Comparison of ENCODE assay signal across 18 cellular contexts in genomic region chr7:45880433-45880860, GRCh38. TPM values are rescaled to one million over a fixed set of nuclear protein-coding genes. Genes with fewer than 3 reads are reported as not detected.
DNase-seq lines count a peak whose midpoint lies in the region; ATAC-seq, FAIRE-seq and TF ChIP-seq lines count a peak whose summit lies in the region.
"Had no signal": no experiment of that assay in that cellular context is flagged by ENCODE, and none has a peak within 500 bp of the region (broad histone marks: within the 10 kb centered on the region; RNA-seq: fewer than 3 reads in every experiment).

No MANE protein-coding gene starts in this region.

- CTCF ChIA-PET in MCF 10A (lab: Yijun Ruan, JAX), result no interaction called here

- POLR2A ChIA-PET in MCF 10A (lab: Yijun Ruan, JAX), result no interaction called here

- H3K27me3 ChIP-seq in breast epithelium (peaks cover 0 to 4% of the 10 kb centered on the region in 2 donors), right lobe of liver (no peaks in the 10 kb centered on the region), gastrocnemius medialis (peaks cover 0 to 5% (median 2%) of the 10 kb centered on the region in 3 donors)
- H3K27me3 ChIP-seq: BLaER1 treated with 17β-estradiol and CSF1 and Interleukin-3, amounts not matched to agents 10 nM and 100 nM had no signal

- no peaks in the 10 kb centered on the region for H3K36me3 ChIP-seq in breast epithelium
- no peaks in the 10 kb centered on the region for H3K36me3 ChIP-seq in right lobe of liver
- no peaks in the 10 kb centered on the region for H3K36me3 ChIP-seq in gastrocnemius medialis
- H3K36me3 ChIP-seq: BLaER1 treated with 17β-estradiol and CSF1 and Interleukin-3, amounts not matched to agents 10 nM and 100 nM had no signal

- DNase-seq in MCF 10A (ENCODE audit: unreplicated experiment), result no peak
- DNase-seq in breast epithelium (ENCODE audit: low spot score in 2 of 2), result no peak
- DNase-seq in right lobe of liver, result peak; percentile 65 to 93 (median 69)
- DNase-seq in urothelium cell line (ENCODE audit: low spot score), result no peak
- DNase-seq in GM20000 (ENCODE audit: low spot score), result no peak
- no peak for DNase-seq in gastrocnemius medialis
- DNase-seq: 8988T; ACHN; Calu3; CD4-positive, CD25-positive, alpha-beta regulatory T cell; DMS 273 treated with DMSO at 0.1 percent for 48 hours; GM23248 had no signal

- peaks cover 41% of the 10 kb centered on the region for H3K4me1 Mint-ChIP-seq in MCF 10A (ENCODE audit: insufficient read depth, unreplicated experiment)
- H3K4me1 Mint-ChIP-seq: CD4-positive, CD25-positive, alpha-beta regulatory T cell had no signal

- FAIRE-seq in urothelium cell line (lab: Jason Lieb, UNC), result peak; percentile 81
- FAIRE-seq: H54 had no signal

- peaks cover 10% of the 10 kb centered on the region for H3K9me3 Mint-ChIP-seq in MCF 10A (ENCODE audit: unreplicated experiment)

- H3K36me3 Mint-ChIP-seq in MCF 10A (ENCODE audit: insufficient read depth, unreplicated experiment), result no peaks in the 10 kb centered on the region
- H3K36me3 Mint-ChIP-seq: CD4-positive, CD25-positive, alpha-beta regulatory T cell had no signal

- TF ChIP-seq POLR2A in breast epithelium (IDR thresholded peaks at IDR 0.05), result no peak
- no peak for TF ChIP-seq POLR2A in right lobe of liver (IDR thresholded peaks at IDR 0.05)
- TF ChIP-seq POLR2A in gastrocnemius medialis (IDR thresholded peaks at IDR 0.05), result no peak

- H3K27me3 Mint-ChIP-seq in MCF 10A (ENCODE audit: insufficient read depth, unreplicated experiment), result no peaks in the 10 kb centered on the region

- in situ Hi-C loops in gastrocnemius medialis (cut with MboI; ENCODE audit: low sequenced_read_pairs in 4 of 4), result no loop called here

- TF ChIP-seq CTCF in MCF 10A (IDR thresholded peaks at IDR 0.05; ENCODE audit: unreplicated experiment) (no peak), breast epithelium (IDR thresholded peaks at IDR 0.05) (no peak), right lobe of liver (IDR thresholded peaks at IDR 0.05) (no peak), GM20000 (IDR thresholded peaks at IDR 0.05; ENCODE audit: extremely low read depth, missing control alignments) (no peak), gastrocnemius medialis (IDR thresholded peaks at IDR 0.05 in 4 of 5, conservative IDR thresholded peaks at IDR 0.05 in 1 of 5) (no peak)

- 20% methylated on average over 1 of the region's 7 CpGs for WGBS in right lobe of liver (ENCODE audit: insufficient coverage, low coverage, low lambda C conversion rate, missing lambda C conversion rate)

- H3K4me3 Mint-ChIP-seq in MCF 10A (ENCODE audit: unreplicated experiment), result no peak overlapping the region
- H3K4me3 Mint-ChIP-seq: CD4-positive, CD25-positive, alpha-beta regulatory T cell had no signal

- BruUV-seq in MCF 10A (replicated peaks; lab: Mats Ljungman, UMichigan), result no TSS peak

- peak; percentile 33 for ATAC-seq in esophagus mucosa
- ATAC-seq in right lobe of liver, result peak; percentile 35 to 60 (median 56)
- no peak for ATAC-seq in gastrocnemius medialis
- ATAC-seq: HCT116 had no signal

- intact Hi-C loops in MCF 10A (cut with micrococcal nuclease), result no loop called here
- intact Hi-C loops in breast epithelium (cut with DNase I; ENCODE audit: low total_unique reads), result no loop called here
- intact Hi-C loops in right lobe of liver (cut with DNase I), result loop anchor here in 1 of 2 donors (10.0 kb wide), 1 partner anchor 176 kb away; no protein-coding TSS in a partner anchor
- intact Hi-C loops in gastrocnemius medialis (cut with DNase I; ENCODE audit: low total_unique reads), result no loop called here

- no peak overlapping the region for H3K27ac ChIP-seq in breast epithelium
- peak overlapping the region; percentile 86 to 98 (median 97) for H3K27ac ChIP-seq in right lobe of liver
- H3K27ac ChIP-seq in gastrocnemius medialis, result no peak overlapping the region
- H3K27ac ChIP-seq: BLaER1 treated with 17β-estradiol and CSF1 and Interleukin-3, amounts not matched to agents 10 nM and 100 nM; GM23248; HL-60 had no signal

- H3K9me3 ChIP-seq in breast epithelium, result peaks cover 12 to 18% of the 10 kb centered on the region in 2 donors
- H3K9me3 ChIP-seq in right lobe of liver, result no peaks in the 10 kb centered on the region
- H3K9me3 ChIP-seq in gastrocnemius medialis, result no peaks in the 10 kb centered on the region

- H3K4me3 ChIP-seq in breast epithelium, result no peak overlapping the region
- no peak overlapping the region for H3K4me3 ChIP-seq in right lobe of liver
- H3K4me3 ChIP-seq in gastrocnemius medialis, result no peak overlapping the region
- H3K4me3 ChIP-seq: BLaER1 treated with 17β-estradiol and CSF1 and Interleukin-3, amounts not matched to agents 10 nM and 100 nM; GM23248 had no signal

- H3K27ac Mint-ChIP-seq in MCF 10A (ENCODE audit: low read depth, unreplicated experiment), result peak overlapping the region; percentile 94

- H3K4me1 ChIP-seq in breast epithelium, result no peaks in the 10 kb centered on the region
- H3K4me1 ChIP-seq in right lobe of liver, result peaks cover 0 to 41% (median 13%) of the 10 kb centered on the region in 4 donors
- H3K4me1 ChIP-seq in gastrocnemius medialis, result no peaks in the 10 kb centered on the region
- H3K4me1 ChIP-seq: BLaER1 treated with 17β-estradiol and CSF1 and Interleukin-3, amounts not matched to agents 10 nM and 100 nM had no signal

RNA-seq across cellular contexts. Expression of gene CCDC201, which starts 7.6 kb away (rescaled TPM):
- total RNA-seq in MCF 10A (2022), result not detected in 2 replicates
- not detected for total RNA-seq in breast epithelium
- total RNA-seq in esophagus mucosa, result not detected
- total RNA-seq in right lobe of liver, result under 1 TPM in 1 of 6 experiments, not detected in 5; 0.07 TPM
- total RNA-seq in gastrocnemius medialis, result not detected
- total RNA-seq: Calu3; CD4-positive, CD25-positive, alpha-beta regulatory T cell; Daoy; GM23248 had no signal

RNA-seq across cellular contexts. Expression of gene IGFBP1, which starts 7.8 kb away (rescaled TPM):
- not detected in 2 replicates for total RNA-seq in MCF 10A (2022)
- 1 to 10 TPM in 1 of 3 donors, under 1 TPM in 1, not detected in 1; 0.98 to 1.3 TPM for total RNA-seq in breast epithelium
- not detected for total RNA-seq in esophagus mucosa
- total RNA-seq in right lobe of liver, result 100 to 1,000 TPM in 5 of 6 experiments, 1 to 10 TPM in 1; 7.7 to 566 (median 283) TPM
- total RNA-seq in gastrocnemius medialis, result 1 to 10 TPM in 1 of 4 donors, under 1 TPM in 1, not detected in 2; 0.49 to 3.6 TPM
- total RNA-seq: CD4-positive, CD25-positive, alpha-beta regulatory T cell had no signal

RNA-seq across cellular contexts. Expression of gene IGFBP3, which starts 40.6 kb away (rescaled TPM):
- total RNA-seq in MCF 10A (2022), result 42.9 and 164 TPM in 2 replicates
- 100 to 1,000 TPM; 159 to 708 (median 163) TPM for total RNA-seq in breast epithelium
- 7.9 TPM for total RNA-seq in esophagus mucosa
- 100 to 1,000 TPM in 5 of 6 experiments, 10 to 100 TPM in 1; 85.9 to 321 (median 183) TPM for total RNA-seq in right lobe of liver
- 100 to 1,000 TPM in 1 of 4 donors, 10 to 100 TPM in 3; 81.4 to 203 (median 90.2) TPM for total RNA-seq in gastrocnemius medialis

Comparison
In these comparisons a context has a peak if more than half of its experiments do, and no peak if none do; other contexts are left out.
1. DNase-seq: peak in right lobe of liver (3 of 3); none in MCF 10A (single experiment), breast epithelium (0 of 2), urothelium cell line (single experiment), GM20000 (single experiment) and gastrocnemius medialis (0 of 2).
2. H3K27ac ChIP-seq: peak in right lobe of liver (3 of 3); none in breast epithelium (0 of 2) and gastrocnemius medialis (0 of 4).
3. ATAC-seq: peak in esophagus mucosa (single experiment) and right lobe of liver (4 of 4); none in gastrocnemius medialis (0 of 2).